In the genomic region with DNA sequence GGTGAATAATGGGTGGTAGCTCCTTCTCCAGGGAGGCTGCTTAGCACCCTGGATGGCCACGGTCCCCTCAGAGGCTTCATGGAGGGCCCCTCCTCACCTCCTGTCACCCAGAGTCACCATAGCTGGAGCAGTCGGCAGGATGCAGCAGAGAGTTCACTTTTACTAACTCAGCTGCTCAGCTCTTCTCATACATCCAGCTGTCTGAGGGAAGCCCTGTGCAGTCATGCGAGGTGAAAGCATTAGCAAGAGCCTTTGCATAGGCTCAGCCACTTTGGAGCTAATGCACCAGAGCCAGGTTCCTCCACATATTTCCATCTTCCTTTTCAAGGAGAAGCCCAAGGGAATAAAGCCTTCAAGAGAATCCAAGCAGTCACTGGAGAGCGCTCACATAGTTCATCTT, we compare ENCODE assay signal across 23 cellular contexts.
A peak's percentile ranks its signal among the peaks of the same experiment; 100 is the strongest.
DNase-seq lines count a peak whose midpoint lies in the region; ATAC-seq and TF ChIP-seq lines count a peak whose summit lies in the region.
"Had no signal": no experiment of that assay in that cellular context is flagged by ENCODE, and none has a peak within 500 bp of the region (broad histone marks: within the 10 kb centered on the region; RNA-seq: fewer than 3 reads in every experiment).

No MANE protein-coding gene starts in this region.

- no peaks in the 10 kb centered on the region; the same call in 1 of the 2 replicates for H4K20me1 ChIP-seq in Karpas-422 (ENCODE audit: insufficient read depth, low read depth, low read length)

- no peak overlapping the region for H3K27ac ChIP-seq in Karpas-422 (ENCODE audit: low read length)
- no peak overlapping the region for H3K27ac ChIP-seq in RWPE1
- no peak overlapping the region for H3K27ac ChIP-seq in aorta (ENCODE audit: low read depth in 1 of 2, low read length in 2 of 2)
- H3K27ac ChIP-seq in sigmoid colon = no peak overlapping the region
- H3K27ac ChIP-seq: thoracic aorta had no signal

- WGBS in aorta, 2 donors = 82 to 91% methylated on average over 4 of the region's 4 CpGs
- WGBS in sigmoid colon, 2 donors = 85 to 86% methylated on average over 4 of the region's 4 CpGs

- H3K9me3 ChIP-seq in Karpas-422 (ENCODE audit: low read length) (no peaks in the 10 kb centered on the region), aorta (ENCODE audit: control insufficient read depth, low read length) (no peaks in the 10 kb centered on the region), sigmoid colon (no peaks in the 10 kb centered on the region)
- H3K9me3 ChIP-seq: thoracic aorta had no signal

- H3K79me2 ChIP-seq in Karpas-422 (ENCODE audit: low read length) = no peaks in the 10 kb centered on the region

- H3K27me3 ChIP-seq in Karpas-422 (ENCODE audit: low read length) (no peaks in the 10 kb centered on the region), aorta (ENCODE audit: control insufficient read depth in 1 of 2, insufficient read depth in 2 of 2, low read length in 1 of 2) (no peaks in the 10 kb centered on the region), sigmoid colon (no peaks in the 10 kb centered on the region)

- H3K4me1 ChIP-seq in Karpas-422 (ENCODE audit: low read length) (peaks cover 58% of the 10 kb centered on the region), aorta (ENCODE audit: control insufficient read depth in 1 of 2, insufficient read depth in 2 of 2, low read length in 2 of 2) (no peaks in the 10 kb centered on the region), sigmoid colon (no peaks in the 10 kb centered on the region)

- TF ChIP-seq EP300 in sigmoid colon (IDR thresholded peaks at IDR 0.05) = no peak

- H3K4me2 ChIP-seq in Karpas-422 (ENCODE audit: low read depth, low read length, poor library complexity, severe bottlenecking) = peak overlapping the region; percentile 35
- H3K4me2 ChIP-seq: smooth muscle cell had no signal

- H3K4me3 ChIP-seq in Karpas-422 (ENCODE audit: low read length) = no peak overlapping the region
- no peak overlapping the region for H3K4me3 ChIP-seq in astrocyte of the cerebellum (ENCODE audit: low read depth, low read length)
- H3K4me3 ChIP-seq in aorta (ENCODE audit: low read length in 2 of 2) = no peak overlapping the region
- H3K4me3 ChIP-seq in sigmoid colon = no peak overlapping the region
- H3K4me3 ChIP-seq: smooth muscle cell, thoracic aorta had no signal

- H3K36me3 ChIP-seq in Karpas-422 (ENCODE audit: insufficient read depth, low read length) (no peaks in the 10 kb centered on the region), aorta (ENCODE audit: control insufficient read depth in 1 of 2, insufficient read depth in 2 of 2, low read length in 1 of 2) (no peaks in the 10 kb centered on the region), sigmoid colon (no peaks in the 10 kb centered on the region)
- H3K36me3 ChIP-seq: thoracic aorta had no signal

- no peak overlapping the region for H3K4me3 Mint-ChIP-seq in nephron progenitor cell
- H3K4me3 Mint-ChIP-seq: activated naive CD4-positive, alpha-beta T cell treated with anti-CD3 and anti-CD28 coated beads for 36 hours; CD4-positive, CD25-positive, alpha-beta regulatory T cell; stimulated activated naive B cell treated with anti-CD40 and anti-IgM and Interleukin-4, amounts not matched to agents 10 μg/mL and 1 μg/mL and 100 μg/mL, for 72 hours had no signal

- peaks cover 6% of the 10 kb centered on the region for H3K9me3 Mint-ChIP-seq in nephron progenitor cell
- H3K9me3 Mint-ChIP-seq: activated naive CD4-positive, alpha-beta T cell treated with anti-CD3 and anti-CD28 coated beads for 36 hours had no signal

- H3K4me1 Mint-ChIP-seq in nephron progenitor cell = peaks cover 35% of the 10 kb centered on the region
- H3K4me1 Mint-ChIP-seq: CD4-positive, CD25-positive, alpha-beta regulatory T cell; stimulated activated naive B cell treated with anti-CD40 and anti-IgM and Interleukin-4, amounts not matched to agents 10 μg/mL and 1 μg/mL and 100 μg/mL, for 72 hours had no signal

- TF ChIP-seq POLR2A in sigmoid colon (IDR thresholded peaks at IDR 0.05) = no peak

- intact Hi-C loops in aorta (cut with DNase I) = no loop called here
- intact Hi-C loops in sigmoid colon (cut with DNase I) = no loop called here

- no peaks in the 10 kb centered on the region for H3K36me3 Mint-ChIP-seq in nephron progenitor cell (ENCODE audit: low read depth)
- H3K36me3 Mint-ChIP-seq: CD4-positive, CD25-positive, alpha-beta regulatory T cell; stimulated activated naive B cell treated with anti-CD40 and anti-IgM and Interleukin-4, amounts not matched to agents 10 μg/mL and 1 μg/mL and 100 μg/mL, for 72 hours had no signal

- POLR2A ChIA-PET in RWPE1 (lab: Yijun Ruan, JAX; ENCODE audit: low non-redundant PET) = no interaction called here

- CTCF ChIA-PET in RWPE1 (lab: Yijun Ruan, JAX) = no interaction called here

- TF ChIP-seq CTCF in astrocyte of the cerebellum (IDR thresholded peaks at IDR 0.05; ENCODE audit: low read depth, low read length, missing control alignments) = no peak
- no peak for TF ChIP-seq CTCF in nephron progenitor cell (IDR thresholded peaks at IDR 0.05)
- no peak for TF ChIP-seq CTCF in RWPE1 (conservative IDR thresholded peaks at IDR 0.05; ENCODE audit: low read depth)
- no peak for TF ChIP-seq CTCF in sigmoid colon (IDR thresholded peaks at IDR 0.05)

- in situ Hi-C loops in astrocyte of the cerebellum (cut with HindIII; ENCODE audit: low sequenced_read_pairs) = no loop called here

- no peaks in the 10 kb centered on the region for H3K9me2 ChIP-seq in Karpas-422 (replicated peaks; ENCODE audit: insufficient read depth, low read length)

- DNase-seq in DMS79 (lab: John Stamatoyannopoulos, UW) = peak; percentile 23
- DNase-seq in Karpas-422 = peak; percentile 92
- DNase-seq in astrocyte of the cerebellum (ENCODE audit: low read depth) = peak; percentile 8
- peak; percentile 19 for DNase-seq in nephron progenitor cell
- DNase-seq in RWPE1 (ENCODE audit: low spot score) = no peak
- no peak for DNase-seq in aorta
- no peak for DNase-seq in stimulated activated naive CD4-positive, alpha-beta T cell (lab: John Stamatoyannopoulos, UW)
- no peak for DNase-seq in sigmoid colon
- DNase-seq: activated CD4-positive, alpha-beta T cell treated with anti-CD3 and anti-CD28 coated beads for 48 hours; activated naive CD4-positive, alpha-beta T cell treated with anti-CD3 and anti-CD28 coated beads for 36 hours; activated T-cell treated with anti-CD3 and anti-CD28 coated beads, Interleukin-2, amount 50 U/mL, for 48 hours; amygdala; caudate nucleus; CD4-positive, CD25-positive, alpha-beta regulatory T cell; DND-41; NCI-H1417 treated with DMSO at 0.1 percent for 48 hours; NCI-H774; SIG-M5; stimulated activated naive B cell treated with anti-CD40 and anti-IgM and Interleukin-4, amounts not matched to agents 10 μg/mL and 1 μg/mL and 100 μg/mL, for 72 hours; T-helper 1 cell had no signal

- ATAC-seq in aorta (ENCODE audit: low FRiP score) = no peak
- ATAC-seq: stimulated activated naive B cell treated with anti-CD40 and anti-IgM and Interleukin-4, amounts not matched to agents 10 μg/mL and 1 μg/mL and 100 μg/mL, for 72 hours had no signal

- H3K9ac ChIP-seq in Karpas-422 (ENCODE audit: low read length) = no peak overlapping the region

- H3K27me3 Mint-ChIP-seq in nephron progenitor cell (ENCODE audit: low read depth, poor library complexity) = peaks cover 10% of the 10 kb centered on the region
- H3K27me3 Mint-ChIP-seq: CD4-positive, CD25-positive, alpha-beta regulatory T cell; stimulated activated naive B cell treated with anti-CD40 and anti-IgM and Interleukin-4, amounts not matched to agents 10 μg/mL and 1 μg/mL and 100 μg/mL, for 72 hours had no signal

- H2AFZ ChIP-seq in Karpas-422 (ENCODE audit: low read length) = no peak overlapping the region

- H3K27ac Mint-ChIP-seq in nephron progenitor cell = no peak overlapping the region
- H3K27ac Mint-ChIP-seq: activated naive CD4-positive, alpha-beta T cell treated with anti-CD3 and anti-CD28 coated beads for 36 hours; CD4-positive, CD25-positive, alpha-beta regulatory T cell; IgD-negative memory B cell; stimulated activated naive B cell treated with anti-CD40 and anti-IgM and Interleukin-4, amounts not matched to agents 10 μg/mL and 1 μg/mL and 100 μg/mL, for 72 hours had no signal

Comparison
In these comparisons a context has a peak if more than half of its experiments do, and no peak if none do; other contexts are left out.
1. DNase-seq: peak in DMS79 (single experiment), Karpas-422 (single experiment), astrocyte of the cerebellum (single experiment) and nephron progenitor cell (single experiment); none in RWPE1 (single experiment), aorta (0 of 2), stimulated activated naive CD4-positive, alpha-beta T cell (0 of 6) and sigmoid colon (single experiment).